Comparison of ENCODE assay signal across 1 cellular context in the genomic region with DNA sequence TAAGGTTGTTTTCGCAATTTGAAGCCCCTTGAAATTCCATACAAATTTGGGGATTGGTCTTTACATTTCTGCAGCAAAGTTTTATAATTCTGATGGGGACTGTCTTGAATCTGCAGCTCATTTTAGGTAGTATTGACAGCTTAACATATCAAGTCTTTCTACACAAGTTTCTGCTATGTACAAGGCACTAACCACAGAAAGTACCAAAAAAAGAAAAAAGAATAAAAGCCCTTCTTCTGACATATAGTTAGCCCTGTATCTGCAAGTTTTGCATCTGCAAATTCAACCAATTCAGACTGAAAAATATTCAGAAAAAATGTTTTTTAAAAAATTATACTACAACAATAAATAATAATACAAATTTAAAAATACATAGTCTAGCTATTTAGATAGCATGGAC.
TF ChIP-seq lines count a peak whose summit lies in the region.

No MANE protein-coding gene starts in this region.

TF ChIP-seq in HCT116, 20 proteins besides CTCF, POLR2A, EP300 and RAD21:
- TF ChIP-seq, protein P1, sequence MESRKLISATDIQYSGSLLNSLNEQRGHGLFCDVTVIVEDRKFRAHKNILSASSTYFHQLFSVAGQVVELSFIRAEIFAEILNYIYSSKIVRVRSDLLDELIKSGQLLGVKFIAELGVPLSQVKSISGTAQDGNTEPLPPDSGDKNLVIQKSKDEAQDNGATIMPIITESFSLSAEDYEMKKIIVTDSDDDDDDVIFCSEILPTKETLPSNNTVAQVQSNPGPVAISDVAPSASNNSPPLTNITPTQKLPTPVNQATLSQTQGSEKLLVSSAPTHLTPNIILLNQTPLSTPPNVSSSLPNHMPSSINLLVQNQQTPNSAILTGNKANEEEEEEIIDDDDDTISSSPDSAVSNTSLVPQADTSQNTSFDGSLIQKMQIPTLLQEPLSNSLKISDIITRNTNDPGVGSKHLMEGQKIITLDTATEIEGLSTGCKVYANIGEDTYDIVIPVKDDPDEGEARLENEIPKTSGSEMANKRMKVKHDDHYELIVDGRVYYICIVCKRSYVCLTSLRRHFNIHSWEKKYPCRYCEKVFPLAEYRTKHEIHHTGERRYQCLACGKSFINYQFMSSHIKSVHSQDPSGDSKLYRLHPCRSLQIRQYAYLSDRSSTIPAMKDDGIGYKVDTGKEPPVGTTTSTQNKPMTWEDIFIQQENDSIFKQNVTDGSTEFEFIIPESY (IDR thresholded peaks at IDR 0.05; ENCODE audit: extremely low read depth, insufficient replicate concordance, low read length), result no peak
- TF ChIP-seq CBX3 (IDR thresholded peaks at IDR 0.05; ENCODE audit: low read depth) (no peak), TCF7L2 (IDR thresholded peaks at IDR 0.05; ENCODE audit: borderline replicate concordance, extremely low read depth, insufficient read depth, insufficient read length) (no peak), FOSL1 (IDR thresholded peaks at IDR 0.05; ENCODE audit: low read depth) (no peak), SRF (IDR thresholded peaks at IDR 0.05; ENCODE audit: low read depth) (no peak), EZH2phosphoT487 (IDR thresholded peaks at IDR 0.05; ENCODE audit: borderline replicate concordance) (no peak), SIN3A (IDR thresholded peaks at IDR 0.05; ENCODE audit: low read depth) (no peak)
- TF ChIP-seq, protein P2, sequence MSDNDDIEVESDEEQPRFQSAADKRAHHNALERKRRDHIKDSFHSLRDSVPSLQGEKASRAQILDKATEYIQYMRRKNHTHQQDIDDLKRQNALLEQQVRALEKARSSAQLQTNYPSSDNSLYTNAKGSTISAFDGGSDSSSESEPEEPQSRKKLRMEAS (IDR thresholded peaks at IDR 0.05), result no peak
